7 cellular contexts compared by ENCODE assay signal in genomic region chr15:39580630-39581500, GRCh38. TPM values are rescaled to one million over a fixed set of nuclear protein-coding genes. Genes with fewer than 3 reads are reported as not detected.
DNase-seq lines count a peak whose midpoint lies in the region; ATAC-seq, FAIRE-seq and TF ChIP-seq lines count a peak whose summit lies in the region.

Gene THBS1 (plus strand): TSS chr15:39581079. CDS start chr15:39581858, 779 bp downstream.

- H3K36me3 ChIP-seq in HepG2 (replicated peaks in 1 of 2; ENCODE audit: control insufficient read depth in 1 of 2, insufficient read depth in 2 of 2, low read length in 2 of 2), result peaks cover 6 to 31% of the 10 kb centered on the region in 2 experiments

- H3K36me3 Mint-ChIP-seq in dendritic cell treated with granulocyte-macrophage colony-stimulating factor and Interleukin-4, amounts not matched to agents 40 ng/mL and 50 ng/mL, for 4 days (ENCODE audit: low read depth), result no peaks in the 10 kb centered on the region

- H3K27ac Mint-ChIP-seq in dendritic cell treated with granulocyte-macrophage colony-stimulating factor and Interleukin-4, amounts not matched to agents 40 ng/mL and 50 ng/mL, for 4 days, result no peak within 1 kb of the TSS

- no peaks in the 10 kb centered on the region for H3K9me3 Mint-ChIP-seq in dendritic cell treated with granulocyte-macrophage colony-stimulating factor and Interleukin-4, amounts not matched to agents 40 ng/mL and 50 ng/mL, for 4 days

- no TSS peak for BruUV-seq in HepG2 (replicated peaks; lab: Mats Ljungman, UMichigan)

- peak; percentile 12 for DNase-seq in activated CD4-positive, alpha-beta T cell treated with anti-CD3 and anti-CD28 coated beads for 1 hour
- DNase-seq in HepG2 (ENCODE audit: low spot score), result peak; percentile 81
- peak; percentile 42 to 51 for DNase-seq in stimulated activated CD4-positive, alpha-beta T cell treated with anti-CD3 and anti-CD28 coated beads, Interleukin-4, amount 100 ng/mL, for 4 hours

- H3K9ac ChIP-seq in HepG2 (ENCODE audit: insufficient read depth, low read depth, low read length), result peak within 1 kb of the TSS; percentile 78

- peak within 1 kb of the TSS; percentile 72 for H3K4me3 Mint-ChIP-seq in dendritic cell treated with granulocyte-macrophage colony-stimulating factor and Interleukin-4, amounts not matched to agents 40 ng/mL and 50 ng/mL, for 4 days

- peaks cover 22% of the 10 kb centered on the region for H3K79me2 ChIP-seq in HepG2 (ENCODE audit: insufficient read depth, low read length)

- H2AFZ ChIP-seq in HepG2 (ENCODE audit: low read length), result no peak within 1 kb of the TSS

- peak; percentile 96 to 98 for TF ChIP-seq POLR2A in HepG2 (IDR thresholded peaks at IDR 0.05; ENCODE audit: insufficient read depth in 1 of 2, low read depth in 2 of 2, low read length in 2 of 2)

- peaks cover 57% of the 10 kb centered on the region for H3K4me1 ChIP-seq in HepG2 (ENCODE audit: insufficient read depth, low read length)

- ATAC-seq in GM18498 (IDR thresholded peaks at IDR 0.05; ENCODE audit: unreplicated experiment) (peak; percentile 14), HG03442 (IDR thresholded peaks at IDR 0.05; ENCODE audit: unreplicated experiment) (peak; percentile 3), HepG2 (peak; percentile 74), HG03342 (IDR thresholded peaks at IDR 0.05; ENCODE audit: unreplicated experiment) (no peak)

- H3K27me3 ChIP-seq in HepG2 (ENCODE audit: control insufficient read depth in 1 of 2, insufficient read depth in 2 of 2, low read length in 2 of 2), result peaks cover 0 to 4% of the 10 kb centered on the region in 2 experiments; a peak in 1 of 5 replicates

- POLR2A ChIA-PET in HepG2 (lab: Yijun Ruan, JAX), result interaction anchor here (0.7 to 3.7 kb wide), 18 partner anchors 9 to 708 kb away, joined by 3 to 50 read pairs (median 5); no protein-coding TSS in a partner anchor

- peak within 1 kb of the TSS; percentile 65 for H3K27ac ChIP-seq in HepG2 (ENCODE audit: extremely low read length, insufficient read depth, low read length)

- CTCF ChIA-PET in HepG2 (lab: Yijun Ruan, JAX; ENCODE audit: low intra/inter-chr PET ratio, low total read pairs), result interaction anchor here (1.1 to 3.2 kb wide), 5 partner anchors 267 to 873 kb away, joined by 3 to 26 read pairs (median 13); no protein-coding TSS in a partner anchor

- H3K4me1 Mint-ChIP-seq in dendritic cell treated with granulocyte-macrophage colony-stimulating factor and Interleukin-4, amounts not matched to agents 40 ng/mL and 50 ng/mL, for 4 days (ENCODE audit: low read depth), result peaks cover 23% of the 10 kb centered on the region

- peak within 1 kb of the TSS; percentile 92 for H3K4me2 ChIP-seq in HepG2 (ENCODE audit: low read depth, low read length)

- TF ChIP-seq EP300 in HepG2 (IDR thresholded peaks at IDR 0.05; ENCODE audit: low read depth in 2 of 2, low read length in 2 of 2) (no peak), HepG2 (CRISPR knock-in tag; IDR thresholded peaks at IDR 0.05; ENCODE audit: borderline replicate concordance) (no peak)

- TF ChIP-seq CTCF in HepG2 (CRISPR knock-in tag; IDR thresholded peaks at IDR 0.05), result no peak

- in situ Hi-C loops in HepG2 (cut with HindIII; ENCODE audit: extremely low pct_ligation_motif_present, low pct_unique_long_range_greater_than_20kb), result loop anchor here (5.0 to 10.0 kb wide), 5 partner anchors 146 to 766 kb away; no protein-coding TSS in a partner anchor

- 0% methylated on average over 1 of the region's 71 CpGs for WGBS in HepG2 (ENCODE audit: low lambda C conversion rate)

- FAIRE-seq in HepG2 (lab: Jason Lieb, UNC), result no peak

- peaks cover 13% of the 10 kb centered on the region; the same call in 1 of the 2 replicates for H4K20me1 ChIP-seq in HepG2 (ENCODE audit: insufficient read depth, low read length)

- peaks cover 44% of the 10 kb centered on the region for H3K27me3 Mint-ChIP-seq in dendritic cell treated with granulocyte-macrophage colony-stimulating factor and Interleukin-4, amounts not matched to agents 40 ng/mL and 50 ng/mL, for 4 days

- H3K9me3 ChIP-seq in HepG2 (ENCODE audit: low read length), result no peaks in the 10 kb centered on the region

- peak; percentile 13; the same call in 1 of the 2 replicates for TF ChIP-seq RAD21 in HepG2 (CRISPR knock-in tag; IDR thresholded peaks at IDR 0.05)

- intact Hi-C loops in dendritic cell treated with granulocyte-macrophage colony-stimulating factor and Interleukin-4, amounts not matched to agents 40 ng/mL and 50 ng/mL, for 4 days (cut with micrococcal nuclease), result loop anchor here (1.0 to 5.0 kb wide), 6 partner anchors 176 to 764 kb away; no protein-coding TSS in a partner anchor
- intact Hi-C loops in HepG2 (cut with micrococcal nuclease; ENCODE audit: unreplicated experiment), result loop anchor here (1.0 to 5.0 kb wide), 7 partner anchors 126 to 764 kb away; no protein-coding TSS in a partner anchor

- H3K4me3 ChIP-seq in HepG2 (replicated peaks in 1 of 3; ENCODE audit: insufficient read depth in 1 of 3, low read depth in 2 of 3, low read length in 3 of 3), result peak within 1 kb of the TSS; percentile 64 to 88 (median 67)

TF ChIP-seq in HepG2, 621 proteins besides CTCF, POLR2A, EP300 and RAD21 (continues in another document):
- no peak for TF ChIP-seq CEBPZ (IDR thresholded peaks at IDR 0.05; ENCODE audit: low read length)
- TF ChIP-seq MYNN (CRISPR knock-in tag; IDR thresholded peaks at IDR 0.05; ENCODE audit: low read depth), result 0 out of 2 replicates have a peak, but pooled peaks have one; percentile 22
- TF ChIP-seq FLYWCH1 (CRISPR knock-in tag; IDR thresholded peaks at IDR 0.05), result no peak
- TF ChIP-seq MAZ (IDR thresholded peaks at IDR 0.05; ENCODE audit: borderline replicate concordance, low read depth, low read length), result peak; percentile 76
- TF ChIP-seq MAZ (CRISPR knock-in tag; IDR thresholded peaks at IDR 0.05; ENCODE audit: low read depth), result peak; percentile 80
- 0 out of 2 replicates have a peak, but pooled peaks have one; percentile 59 for TF ChIP-seq REPIN1 (CRISPR knock-in tag; IDR thresholded peaks at IDR 0.05; ENCODE audit: borderline replicate concordance, low read depth)
- TF ChIP-seq ZNF367 (CRISPR knock-in tag; IDR thresholded peaks at IDR 0.05; ENCODE audit: borderline replicate concordance), result no peak
- TF ChIP-seq ZBTB7B (CRISPR knock-in tag; IDR thresholded peaks at IDR 0.05), result peak; percentile 60; the same call in 1 of the 2 replicates
- TF ChIP-seq POGZ (CRISPR knock-in tag; IDR thresholded peaks at IDR 0.05), result peak; percentile 82
- no peak for TF ChIP-seq BRF2 (CRISPR knock-in tag; IDR thresholded peaks at IDR 0.05)

RNA-seq across cellular contexts. Expression of gene THBS1, which starts in this region (rescaled TPM):
- 35.6 and 67.1 TPM in 2 replicates for total RNA-seq in HepG2 (2016; rRNA removed; fragmentation: Illumina TruSeq; extraction: Trizol)
- 10.4 and 13.6 TPM in 2 replicates for total RNA-seq in HepG2 (2016; cell fraction: cytosol; rRNA removed; fragmentation: Illumina TruSeq; extraction: Trizol; ENCODE audit: low read depth)
- 31.2 and 67.2 TPM in 2 replicates for total RNA-seq in HepG2 (2016; cell fraction: insoluble cytoplasmic fraction; rRNA removed; fragmentation: Illumina TruSeq; extraction: Trizol)
- 12.7 and 15.5 TPM in 2 replicates for total RNA-seq in HepG2 (2016; cell fraction: membrane; rRNA removed; fragmentation: Illumina TruSeq; extraction: Trizol)
- 154 and 191 TPM in 2 replicates for total RNA-seq in HepG2 (2016; cell fraction: nucleus; rRNA removed; fragmentation: Illumina TruSeq; extraction: Trizol)
- polyA plus RNA-seq in HepG2 (2011; rRNA removed), result 54.7 and 64.6 TPM in 2 replicates
- polyA plus RNA-seq in HepG2 (2011; cell fraction: cytosol; rRNA removed), result 18.4 and 18.6 TPM in 2 replicates
- 258 and 353 TPM in 2 replicates for polyA plus RNA-seq in HepG2 (2011; cell fraction: nucleus; rRNA removed)
- 14.5 and 32.8 TPM in 2 replicates for polyA plus RNA-seq in HepG2 (2012)
- polyA plus RNA-seq in HepG2 (2016; cell fraction: cytosol; fragmentation: Illumina TruSeq; extraction: Trizol; ENCODE audit: low read depth), result 1.0 and 1.3 TPM in 2 replicates
- polyA plus RNA-seq in HepG2 (2016; cell fraction: insoluble cytoplasmic fraction; fragmentation: Illumina TruSeq; extraction: Trizol; ENCODE audit: low read depth), result 13.5 and 17.7 TPM in 2 replicates
- 1.9 and 2.6 TPM in 2 replicates for polyA plus RNA-seq in HepG2 (2016; cell fraction: membrane; fragmentation: Illumina TruSeq; extraction: Trizol; ENCODE audit: low read depth)
- polyA plus RNA-seq in HepG2 (2016; cell fraction: nucleus; fragmentation: Illumina TruSeq; extraction: Trizol; ENCODE audit: insufficient read depth, low read depth), result 147 and 163 TPM in 2 replicates
- 15.2 and 310 TPM in 2 replicates for polyA minus RNA-seq in HepG2 (2011; rRNA and poly(A)+ RNA removed; ENCODE audit: low replicate concordance)
- polyA minus RNA-seq in HepG2 (2011; cell fraction: cytosol; rRNA and poly(A)+ RNA removed), result 142 and 165 TPM in 2 replicates
- 395 and 466 TPM in 2 replicates for polyA minus RNA-seq in HepG2 (2011; cell fraction: nucleus; rRNA and poly(A)+ RNA removed)

Comparison
In these comparisons a context has a peak if more than half of its experiments do, and no peak if none do; other contexts are left out.
1. DNase-seq: peak in every context shown above with its lines; median percentile 81 in HepG2; 46 in stimulated activated CD4-positive, alpha-beta T cell treated with anti-CD3 and anti-CD28 coated beads, Interleukin-4, amount 100 ng/mL, for 4 hours; 12 in activated CD4-positive, alpha-beta T cell treated with anti-CD3 and anti-CD28 coated beads for 1 hour.